24 cellular contexts compared by ENCODE assay signal in the genomic region with DNA sequence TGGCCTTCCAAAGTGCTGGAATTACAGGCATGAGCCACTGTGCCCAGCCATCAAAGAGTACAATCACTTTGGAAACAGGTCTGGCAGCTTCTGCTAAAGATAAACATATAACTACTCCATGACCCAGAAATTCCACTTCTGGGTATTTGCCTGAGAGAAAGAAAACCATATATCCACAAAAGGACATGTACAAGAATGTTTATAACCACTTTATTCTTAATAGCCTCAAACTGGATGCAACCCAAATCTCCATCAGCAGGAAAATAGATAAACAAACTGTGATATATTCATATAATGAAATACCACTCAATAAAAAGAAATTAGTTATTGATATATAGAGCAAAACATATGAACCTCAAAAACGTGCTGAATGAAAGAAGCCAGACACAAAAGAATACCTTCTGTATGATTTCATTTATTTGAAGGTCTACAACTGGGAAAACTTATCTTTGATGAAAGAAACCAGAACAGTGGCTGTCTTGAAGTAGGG. TPM values are rescaled to one million over a fixed set of nuclear protein-coding genes. Genes with fewer than 3 reads are reported as not detected.
DNase-seq lines count a peak whose midpoint lies in the region; TF ChIP-seq lines count a peak whose summit lies in the region.
"Had no signal": no experiment of that assay in that cellular context is flagged by ENCODE, and none has a peak within 500 bp of the region (broad histone marks: within the 10 kb centered on the region; RNA-seq: fewer than 3 reads in every experiment).

No MANE protein-coding gene starts in this region.

- no peaks in the 10 kb centered on the region for H3K27me3 ChIP-seq in A673 (replicated peaks; ENCODE audit: insufficient read depth, low read depth, low read length, poor library complexity)
- H3K27me3 ChIP-seq: esophagus squamous epithelium, tibial nerve had no signal

- no peaks in the 10 kb centered on the region for H3K9me3 ChIP-seq in A673 (ENCODE audit: low read depth, low read length, poor library complexity, severe bottlenecking)
- H3K9me3 ChIP-seq: esophagus squamous epithelium, heart left ventricle, tibial nerve had no signal

- DNase-seq in NCI-H510A treated with DMSO at 0.1 percent for 48 hours (lab: John Stamatoyannopoulos, UW), result peak; percentile 2
- DNase-seq in NCI-H510A (lab: John Stamatoyannopoulos, UW), result no peak
- DNase-seq in amniotic epithelial cell (ENCODE audit: low read depth), result peak; percentile 94
- peak; percentile 45 for DNase-seq in iris pigment epithelial cell (ENCODE audit: low read depth)
- DNase-seq in A673 (ENCODE audit: low spot score), result no peak
- no peak for DNase-seq in NCI-H146 (lab: John Stamatoyannopoulos, UW)
- no peak for DNase-seq in posterior vena cava (ENCODE audit: low spot score)
- DNase-seq in HEK293T (ENCODE audit: extremely low spot score), result no peak
- DNase-seq: activated CD4-positive, alpha-beta T cell treated with anti-CD3 and anti-CD28 coated beads, Interleukin-2, amount 10 ng/mL, durations not matched to agents 7 days and 5 days; activated gamma-delta T cell; amygdala; effector CD8-positive, alpha-beta T cell; esophagus squamous epithelium; heart left ventricle; NCI-H1048; NCI-H2029 treated with DMSO at 0.1 percent for 48 hours; NCI-H524 treated with DMSO at 0.1 percent for 48 hours; SHP77; stimulated activated naive CD4-positive, alpha-beta T cell treated with Interleukin-2 at 50 U/mL for 16 hours had no signal

- intact Hi-C loops in A673 (cut with micrococcal nuclease; ENCODE audit: unreplicated experiment) (no loop called here), posterior vena cava (cut with DNase I) (no loop called here)

- H3K27ac ChIP-seq in A673 (ENCODE audit: low read depth, low read length, poor library complexity, severe bottlenecking), result no peak overlapping the region
- H3K27ac ChIP-seq: esophagus squamous epithelium, heart left ventricle, tibial nerve had no signal

- POLR2A ChIA-PET in A673 (lab: Charles Lee; ENCODE audit: low non-redundant PET) (no interaction called here), HEK293T (lab: Yijun Ruan, JAX) (no interaction called here)

- no peak overlapping the region for H3K4me3 ChIP-seq in A673 (ENCODE audit: low read depth, low read length, poor library complexity, severe bottlenecking)
- H3K4me3 ChIP-seq: esophagus squamous epithelium, heart left ventricle, tibial nerve had no signal

- CTCF ChIA-PET in A673 (lab: Charles Lee), result no interaction called here
- CTCF ChIA-PET in HEK293T (lab: Yijun Ruan, JAX), result no interaction called here

- H3K36me3 ChIP-seq in A673 (ENCODE audit: insufficient read depth, low read length, poor library complexity, severe bottlenecking), result no peaks in the 10 kb centered on the region
- H3K36me3 ChIP-seq: esophagus squamous epithelium, heart left ventricle, tibial nerve had no signal

- no peak for TF ChIP-seq CTCF in A673 (conservative IDR thresholded peaks at IDR 0.05; ENCODE audit: low read depth, low read length)

- H3K4me1 ChIP-seq in A673 (ENCODE audit: insufficient read depth, low read length, poor library complexity, severe bottlenecking), result no peaks in the 10 kb centered on the region
- H3K4me1 ChIP-seq: heart left ventricle had no signal

- BruUV-seq in A673 (replicated peaks; lab: Mats Ljungman, UMichigan), result no TSS peak

TF ChIP-seq in HEK293T, 16 proteins besides CTCF, POLR2A, EP300 and RAD21:
- TF ChIP-seq FOXM1 (IDR thresholded peaks at IDR 0.05; ENCODE audit: borderline replicate concordance) (no peak), BHLHE40 (IDR thresholded peaks at IDR 0.05; ENCODE audit: borderline replicate concordance) (no peak), CTBP1 (IDR thresholded peaks at IDR 0.05; ENCODE audit: borderline replicate concordance) (no peak), NFRKB (IDR thresholded peaks at IDR 0.05) (no peak), HDGF (IDR thresholded peaks at IDR 0.05; ENCODE audit: borderline replicate concordance) (no peak), ARNT (IDR thresholded peaks at IDR 0.05) (no peak), FOXA1 (IDR thresholded peaks at IDR 0.05) (no peak), LEF1 (IDR thresholded peaks at IDR 0.05; ENCODE audit: borderline replicate concordance) (no peak), ZNF384 (IDR thresholded peaks at IDR 0.05) (no peak), FOXK2 (IDR thresholded peaks at IDR 0.05) (no peak), SUZ12 (IDR thresholded peaks at IDR 0.05) (no peak), L3MBTL2 (conservative IDR thresholded peaks at IDR 0.05) (no peak), TARDBP (IDR thresholded peaks at IDR 0.05) (no peak), SP1 (IDR thresholded peaks at IDR 0.05) (no peak), ELF4 (IDR thresholded peaks at IDR 0.05) (no peak)
- TF ChIP-seq, protein P1, sequence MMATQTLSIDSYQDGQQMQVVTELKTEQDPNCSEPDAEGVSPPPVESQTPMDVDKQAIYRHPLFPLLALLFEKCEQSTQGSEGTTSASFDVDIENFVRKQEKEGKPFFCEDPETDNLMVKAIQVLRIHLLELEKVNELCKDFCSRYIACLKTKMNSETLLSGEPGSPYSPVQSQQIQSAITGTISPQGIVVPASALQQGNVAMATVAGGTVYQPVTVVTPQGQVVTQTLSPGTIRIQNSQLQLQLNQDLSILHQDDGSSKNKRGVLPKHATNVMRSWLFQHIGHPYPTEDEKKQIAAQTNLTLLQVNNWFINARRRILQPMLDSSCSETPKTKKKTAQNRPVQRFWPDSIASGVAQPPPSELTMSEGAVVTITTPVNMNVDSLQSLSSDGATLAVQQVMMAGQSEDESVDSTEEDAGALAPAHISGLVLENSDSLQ (IDR thresholded peaks at IDR 0.05), result no peak

RNA-seq across cellular contexts. Expression of gene TEX26, which starts 40.5 kb away (rescaled TPM):
- total RNA-seq in A673 (2021) (not detected in 2 replicates), posterior vena cava (under 1 TPM; 0.38 to 0.56 TPM)
- total RNA-seq: A172; activated CD4-positive, alpha-beta T cell treated with anti-CD3 and anti-CD28 coated beads, Interleukin-2, amount 10 ng/mL, durations not matched to agents 7 days and 5 days; esophagus squamous epithelium; heart left ventricle; lung microvascular endothelial cell; osteocyte; T-helper 1 cell treated with Interleukin-12 subunit alpha and Interleukin-12 subunit beta and Interleukin-4 antibody, amounts not matched to agents 30 ng/mL and 1 ng/mL, for 36 hours; tibial nerve had no signal

Comparison
In these comparisons a context has a peak if more than half of its experiments do, and no peak if none do; other contexts are left out.
1. DNase-seq: peak in NCI-H510A treated with DMSO at 0.1 percent for 48 hours (single experiment), amniotic epithelial cell (single experiment) and iris pigment epithelial cell (single experiment); none in NCI-H510A (single experiment), A673 (single experiment), NCI-H146 (single experiment), posterior vena cava (single experiment) and HEK293T (single experiment).